In the genomic region with DNA sequence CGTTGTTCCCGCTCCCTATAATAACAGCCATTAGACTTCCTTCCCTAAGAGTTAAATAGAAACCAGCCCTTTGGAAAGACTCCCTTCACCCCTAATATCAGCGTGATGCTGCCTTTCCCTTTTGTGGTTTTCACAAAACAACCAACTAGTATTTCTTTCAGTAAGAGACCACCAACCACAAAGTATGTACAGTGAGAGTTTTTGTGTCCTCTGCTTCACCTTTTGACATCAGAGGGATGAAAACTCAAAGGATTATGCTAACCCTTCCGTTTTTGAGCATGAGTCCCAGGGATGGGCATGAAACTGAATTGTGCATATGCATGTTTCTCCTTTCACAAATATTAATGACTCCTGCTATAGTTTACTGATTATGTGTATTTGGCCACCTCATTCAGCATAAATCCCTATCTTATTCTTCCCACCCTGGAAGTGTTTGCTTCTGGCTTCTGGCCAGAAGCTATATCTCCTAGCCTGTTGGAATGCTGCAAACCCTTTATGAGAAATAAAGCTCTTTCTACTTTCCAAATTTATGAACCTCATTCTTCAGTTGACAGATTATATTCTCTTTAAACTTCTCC, we compare ENCODE assay signal across 23 cellular contexts. TPM values are rescaled to one million over a fixed set of nuclear protein-coding genes. Genes with fewer than 3 reads are reported as not detected.
DNase-seq lines count a peak whose midpoint lies in the region; ATAC-seq, FAIRE-seq and TF ChIP-seq lines count a peak whose summit lies in the region.
"Had no signal": no experiment of that assay in that cellular context is flagged by ENCODE, and none has a peak within 500 bp of the region (broad histone marks: within the 10 kb centered on the region; RNA-seq: fewer than 3 reads in every experiment).

No MANE protein-coding gene starts in this region.

- H3K27ac ChIP-seq in mammary epithelial cell (ENCODE audit: insufficient read depth, low read depth, low read length) = no peak overlapping the region
- no peak overlapping the region for H3K27ac ChIP-seq in MM.1S (ENCODE audit: low read length)
- H3K27ac ChIP-seq: body of pancreas, gastrocnemius medialis, HL-60, left ventricle myocardium inferior, neutrophil, upper lobe of left lung had no signal

- H3K4me1 Mint-ChIP-seq in MCF 10A (ENCODE audit: insufficient read depth, unreplicated experiment) (peaks cover 18% of the 10 kb centered on the region), T-cell (peaks cover 5 to 11% (median 9%) of the 10 kb centered on the region in 3 donors)

- in situ Hi-C loops in mammary epithelial cell (cut with MboI; ENCODE audit: low sequenced_read_pairs in 2 of 2) = no loop called here

- BruUV-seq in MCF 10A (replicated peaks; lab: Mats Ljungman, UMichigan) (no TSS peak), mammary epithelial cell (replicated peaks; lab: Mats Ljungman, UMichigan) (no TSS peak)

- H3F3A ChIP-seq in MM.1S (ENCODE audit: insufficient read depth, low read length) = no peaks in the 10 kb centered on the region

- ATAC-seq in GM18868 (IDR thresholded peaks at IDR 0.05; ENCODE audit: unreplicated experiment) = no peak
- ATAC-seq in HG03565 (IDR thresholded peaks at IDR 0.05; ENCODE audit: unreplicated experiment) = no peak
- ATAC-seq in T-cell (replicated peaks in 1 of 4) = no peak
- ATAC-seq: body of pancreas, gastrocnemius medialis had no signal

- H3K27ac Mint-ChIP-seq in MCF 10A (ENCODE audit: low read depth, unreplicated experiment) (peak overlapping the region; percentile 61), T-cell (no peak overlapping the region)
- H3K27ac Mint-ChIP-seq: activated naive CD4-positive, alpha-beta T cell treated with anti-CD3 and anti-CD28 coated beads, Interleukin-2, amount 10 ng/mL, durations not matched to agents 7 days and 5 days had no signal

- CTCF ChIA-PET in MCF 10A (lab: Yijun Ruan, JAX) = interaction anchor here (1.1 kb wide), 1 partner anchor 370 kb away, joined by 3 read pairs; no protein-coding TSS in a partner anchor
- CTCF ChIA-PET in mammary epithelial cell (lab: Charles Lee; ENCODE audit: low non-redundant PET) = no interaction called here
- CTCF ChIA-PET in T-cell (lab: Charles Lee) = interaction anchor here (0.6 to 0.7 kb wide), 2 partner anchors 11 to 112 kb away, joined by 3 to 9 read pairs; no protein-coding TSS in a partner anchor

- H3K4me1 ChIP-seq in mammary epithelial cell (ENCODE audit: insufficient read depth, low read length) (peaks cover 12% of the 10 kb centered on the region), MM.1S (ENCODE audit: low read length) (no peaks in the 10 kb centered on the region)
- H3K4me1 ChIP-seq: gastrocnemius medialis had no signal

- POLR2A ChIA-PET in MCF 10A (lab: Yijun Ruan, JAX) = interaction anchor here (0.7 to 2.5 kb wide), 3 partner anchors 11 to 59 kb away, joined by 3 to 9 read pairs (median 6); a partner anchor contains a TSS
- POLR2A ChIA-PET in T-cell (lab: Charles Lee) = interaction anchor here in 1 of 2 donors (0.7 kb wide), 1 partner anchor 18 kb away, joined by 3 read pairs; no protein-coding TSS in a partner anchor

- no peak overlapping the region for H2AFZ ChIP-seq in mammary epithelial cell (ENCODE audit: low read depth, low read length)
- no peak overlapping the region for H2AFZ ChIP-seq in MM.1S (ENCODE audit: low read length)

- no peak overlapping the region for H3K4me3 Mint-ChIP-seq in MCF 10A (ENCODE audit: unreplicated experiment)
- H3K4me3 Mint-ChIP-seq in T-cell = no peak overlapping the region
- H3K4me3 Mint-ChIP-seq: activated naive CD4-positive, alpha-beta T cell treated with anti-CD3 and anti-CD28 coated beads, Interleukin-2, amount 10 ng/mL, durations not matched to agents 7 days and 5 days had no signal

- H3K4me2 ChIP-seq in mammary epithelial cell (ENCODE audit: insufficient read depth, low read depth, low read length) (no peak overlapping the region), MM.1S (ENCODE audit: low read depth, low read length) (no peak overlapping the region)

- H3K9me3 Mint-ChIP-seq in MCF 10A (ENCODE audit: unreplicated experiment) (no peaks in the 10 kb centered on the region), T-cell (peaks cover 0 to 3% (median 0%) of the 10 kb centered on the region in 3 donors)
- H3K9me3 Mint-ChIP-seq: activated naive CD4-positive, alpha-beta T cell treated with anti-CD3 and anti-CD28 coated beads, Interleukin-2, amount 10 ng/mL, durations not matched to agents 7 days and 5 days had no signal

- H3K36me3 ChIP-seq in mammary epithelial cell (ENCODE audit: insufficient read depth, low read length) (no peaks in the 10 kb centered on the region), MM.1S (replicated peaks; ENCODE audit: insufficient read depth, low read length) (no peaks in the 10 kb centered on the region; the same call in 1 of the 2 replicates)
- H3K36me3 ChIP-seq: gastrocnemius medialis, HAP-1, left ventricle myocardium inferior, neutrophil, upper lobe of left lung had no signal

- H3K27me3 Mint-ChIP-seq in MCF 10A (ENCODE audit: insufficient read depth, unreplicated experiment) (no peaks in the 10 kb centered on the region), T-cell (no peaks in the 10 kb centered on the region)
- H3K27me3 Mint-ChIP-seq: activated naive CD4-positive, alpha-beta T cell treated with anti-CD3 and anti-CD28 coated beads, Interleukin-2, amount 10 ng/mL, durations not matched to agents 7 days and 5 days had no signal

- H4K20me1 ChIP-seq in mammary epithelial cell (ENCODE audit: insufficient read depth, low read length) (no peaks in the 10 kb centered on the region), MM.1S (ENCODE audit: insufficient read depth, low read length) (no peaks in the 10 kb centered on the region)

- 85% methylated on average over 4 of the region's 4 CpGs for WGBS in mammary epithelial cell (ENCODE audit: low coverage, missing lambda C conversion rate)

- H3K9me2 ChIP-seq in MM.1S (replicated peaks; ENCODE audit: insufficient read depth, low read length) = no peaks in the 10 kb centered on the region

- no peak overlapping the region for H3K9ac ChIP-seq in mammary epithelial cell (ENCODE audit: insufficient read depth, low read length)
- no peak overlapping the region for H3K9ac ChIP-seq in MM.1S (ENCODE audit: low read length)

- dilution Hi-C loops in mammary epithelial cell (cut with HindIII; ENCODE audit: low sequenced_read_pairs) = no loop called here

- no peaks in the 10 kb centered on the region for H3K36me3 Mint-ChIP-seq in MCF 10A (ENCODE audit: insufficient read depth, unreplicated experiment)
- H3K36me3 Mint-ChIP-seq in T-cell = peaks cover 57% of the 10 kb centered on the region

- H3K4me3 ChIP-seq in mammary epithelial cell (replicated peaks in 1 of 3; ENCODE audit: insufficient read depth in 1 of 3, low read depth in 2 of 3, low read length in 3 of 3) = no peak overlapping the region
- H3K4me3 ChIP-seq in fibroblast of the aortic adventitia (ENCODE audit: low read depth, low read length) = no peak overlapping the region
- H3K4me3 ChIP-seq in MM.1S (ENCODE audit: low read length) = no peak overlapping the region
- H3K4me3 ChIP-seq: body of pancreas, gastrocnemius medialis, HAP-1, left ventricle myocardium inferior, upper lobe of left lung had no signal

- DNase-seq in MCF 10A (ENCODE audit: unreplicated experiment) = no peak
- no peak for DNase-seq in mammary epithelial cell
- no peak for DNase-seq in RCC 7860 (ENCODE audit: low spot score)
- peak; percentile 64 for DNase-seq in fibroblast of the aortic adventitia (ENCODE audit: low read depth)
- DNase-seq in T-cell = no peak
- DNase-seq in MM.1S = no peak
- DNase-seq: activated CD4-positive, alpha-beta T cell treated with anti-CD3 and anti-CD28 coated beads, Interleukin-2, amount 50 U/mL, for 48 hours; activated naive CD4-positive, alpha-beta T cell treated with anti-CD3 and anti-CD28 coated beads, Interleukin-2, amount 10 ng/mL, durations not matched to agents 7 days and 5 days; activated T-cell treated with anti-CD3 and anti-CD28 coated beads, Interleukin-2, amount 50 U/mL, for 1 hour; body of pancreas; dermis blood vessel endothelial cell; gastrocnemius medialis; KBM-7; left ventricle myocardium inferior; NCI-H1436; stimulated activated naive CD4-positive, alpha-beta T cell treated with Interleukin-2 at 50 U/mL for 16 hours; upper lobe of left lung had no signal

- FAIRE-seq in RCC 7860 (lab: Jason Lieb, UNC) = peak; percentile 64
- FAIRE-seq: GM19239 had no signal

- H3K27me3 ChIP-seq in mammary epithelial cell (ENCODE audit: insufficient read depth, low read length) (no peaks in the 10 kb centered on the region), MM.1S (replicated peaks; ENCODE audit: insufficient read depth, low read length) (no peaks in the 10 kb centered on the region)
- H3K27me3 ChIP-seq: body of pancreas, gastrocnemius medialis, neutrophil, upper lobe of left lung had no signal

- TF ChIP-seq CTCF in MCF 10A (IDR thresholded peaks at IDR 0.05; ENCODE audit: unreplicated experiment) (no peak), mammary epithelial cell (conservative IDR thresholded peaks at IDR 0.05 in 1 of 2, IDR thresholded peaks at IDR 0.05 in 1 of 2; ENCODE audit: extremely low read depth in 1 of 2, insufficient read depth in 1 of 2, low read depth in 1 of 2, low read length in 2 of 2) (no peak), fibroblast of the aortic adventitia (IDR thresholded peaks at IDR 0.05; ENCODE audit: insufficient read depth, low read length) (no peak), MM.1S (IDR thresholded peaks at IDR 0.05; ENCODE audit: low read length) (no peak)

- intact Hi-C loops in MCF 10A (cut with micrococcal nuclease) (loop anchor here (1.0 kb wide), 1 partner anchor 59 kb away; a partner anchor contains a TSS), mammary epithelial cell (cut with micrococcal nuclease) (loop anchor here (2.0 kb wide), 1 partner anchor 58 kb away; a partner anchor contains a TSS)

- H3K79me2 ChIP-seq in mammary epithelial cell (ENCODE audit: insufficient read depth, low read length) = no peaks in the 10 kb centered on the region
- H3K79me2 ChIP-seq in MM.1S (ENCODE audit: low read length) = no peaks in the 10 kb centered on the region

- no peaks in the 10 kb centered on the region for H3K9me3 ChIP-seq in mammary epithelial cell (replicated peaks; ENCODE audit: insufficient read depth, low read length)
- no peaks in the 10 kb centered on the region for H3K9me3 ChIP-seq in MM.1S (replicated peaks; ENCODE audit: insufficient read depth, low read length)
- H3K9me3 ChIP-seq: body of pancreas, gastrocnemius medialis, HAP-1, left ventricle myocardium inferior, neutrophil, upper lobe of left lung had no signal

RNA-seq across cellular contexts. Expression of a gene that starts 59.2 kb away (rescaled TPM):
- total RNA-seq in MCF 10A (2022) (32.3 and 35.8 TPM in 2 replicates), mammary epithelial cell (10 to 100 TPM; 30.0 to 35.6 TPM), fibroblast of the aortic adventitia (ENCODE audit: low replicate concordance) (45.8 and 50.9 TPM in 2 replicates), T-cell (10 to 100 TPM; 29.9 to 35.0 (median 31.1) TPM)
- polyA plus RNA-seq in mammary epithelial cell = 8.4 TPM
- 7.6 TPM for polyA minus RNA-seq in mammary epithelial cell
